ENCODE assay signal across 11 cellular contexts in the genomic region with DNA sequence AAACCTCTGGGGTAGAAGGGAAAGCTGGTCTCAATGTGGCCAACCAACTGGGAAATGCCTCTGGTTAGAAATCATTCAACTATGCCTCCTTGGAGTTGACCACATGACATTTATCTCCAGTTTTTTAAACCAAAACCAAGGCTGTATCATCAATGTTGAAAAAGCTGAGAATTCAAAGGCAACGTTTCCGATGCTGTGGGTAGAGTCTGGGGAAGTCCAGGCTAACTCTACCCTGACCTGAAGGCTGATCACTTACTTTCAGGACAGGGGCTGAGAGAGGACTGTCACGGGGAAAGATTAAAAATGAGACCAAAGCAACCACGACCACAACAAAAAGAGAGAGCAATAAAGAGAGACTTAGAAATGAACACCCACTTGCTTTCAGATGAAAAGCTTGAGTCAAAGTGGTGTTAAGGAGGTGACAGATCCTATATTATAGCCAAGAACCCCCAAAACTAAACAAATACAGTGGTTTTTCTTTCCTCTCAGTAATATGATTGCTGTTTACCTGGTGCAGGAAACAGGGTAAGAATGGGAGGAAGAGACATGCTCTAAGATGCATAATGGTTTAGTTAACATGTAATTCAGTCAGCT.
A peak's percentile ranks its signal among the peaks of the same experiment; 100 is the strongest.
DNase-seq lines count a peak whose midpoint lies in the region; ATAC-seq and TF ChIP-seq lines count a peak whose summit lies in the region.
"Had no signal": no experiment of that assay in that cellular context is flagged by ENCODE, and none has a peak within 500 bp of the region (broad histone marks: within the 10 kb centered on the region; RNA-seq: fewer than 3 reads in every experiment).

No MANE protein-coding gene starts in this region.

- DNase-seq in GM06990 (ENCODE audit: extremely low read depth, insufficient read length) (peak; percentile 48), SW 1271 (lab: John Stamatoyannopoulos, UW) (no peak), Ammon's horn (ENCODE audit: low spot score) (no peak), epidermal melanocyte (ENCODE audit: insufficient read length, low spot score) (no peak), activated gamma-delta T cell (lab: John Stamatoyannopoulos, UW) (no peak)
- DNase-seq: DMS79, KG1 had no signal

- no peaks in the 10 kb centered on the region for H3K27me3 ChIP-seq in GM06990 (replicated peaks; ENCODE audit: control insufficient read depth, insufficient read depth, low read length)

- peaks cover 14% of the 10 kb centered on the region for H3K4me1 Mint-ChIP-seq in activated T-helper 17 cell treated with anti-CD3 and anti-CD28 coated beads, Interleukin-2, amount 50 U/mL, for 72 hours

- no peak for TF ChIP-seq CTCF in GM06990 (IDR thresholded peaks at IDR 0.05; ENCODE audit: insufficient read depth, low read length, poor library complexity, severe bottlenecking)

- no peaks in the 10 kb centered on the region for H3K36me3 ChIP-seq in GM06990 (ENCODE audit: control insufficient read depth, insufficient read depth, low read length)

- no peaks in the 10 kb centered on the region for H3K9me3 Mint-ChIP-seq in activated T-helper 17 cell treated with anti-CD3 and anti-CD28 coated beads, Interleukin-2, amount 50 U/mL, for 72 hours

- H3K4me3 Mint-ChIP-seq in activated T-helper 17 cell treated with anti-CD3 and anti-CD28 coated beads, Interleukin-2, amount 50 U/mL, for 72 hours: peak overlapping the region; percentile 6

- peak overlapping the region; percentile 0 for H3K27ac Mint-ChIP-seq in activated T-helper 17 cell treated with anti-CD3 and anti-CD28 coated beads, Interleukin-2, amount 50 U/mL, for 72 hours

- no peaks in the 10 kb centered on the region for H3K27me3 Mint-ChIP-seq in activated T-helper 17 cell treated with anti-CD3 and anti-CD28 coated beads, Interleukin-2, amount 50 U/mL, for 72 hours

- peak; percentile 72 for ATAC-seq in GM19324 (IDR thresholded peaks at IDR 0.05; ENCODE audit: low FRiP score, unreplicated experiment)
- ATAC-seq in HG03025 (IDR thresholded peaks at IDR 0.05; ENCODE audit: low FRiP score, unreplicated experiment): peak; percentile 86
- peak; percentile 96 for ATAC-seq in activated T-helper 17 cell treated with anti-CD3 and anti-CD28 coated beads, Interleukin-2, amount 50 U/mL, for 72 hours (replicated peaks)

- no peaks in the 10 kb centered on the region for H3K36me3 Mint-ChIP-seq in activated T-helper 17 cell treated with anti-CD3 and anti-CD28 coated beads, Interleukin-2, amount 50 U/mL, for 72 hours (ENCODE audit: low read depth)

- no peak overlapping the region for H3K4me3 ChIP-seq in GM06990 (replicated peaks; ENCODE audit: low read depth, low read length)
- H3K4me3 ChIP-seq: skin epidermis had no signal
